In genomic region chr20:62785381-62785780, GRCh38 we compare ENCODE assay signal across 1 cellular context.
A peak's percentile ranks its signal among the peaks of the same experiment; 100 is the strongest.
TF ChIP-seq lines count a peak whose summit lies in the region.

No MANE protein-coding gene starts in this region.

TF ChIP-seq in HepG2, 621 proteins besides CTCF, POLR2A, EP300 and RAD21:
- TF ChIP-seq NRL (CRISPR knock-in tag; IDR thresholded peaks at IDR 0.05; ENCODE audit: borderline replicate concordance), result 0 out of 2 replicates have a peak, but pooled peaks have one; percentile 36
- TF ChIP-seq, protein P1, sequence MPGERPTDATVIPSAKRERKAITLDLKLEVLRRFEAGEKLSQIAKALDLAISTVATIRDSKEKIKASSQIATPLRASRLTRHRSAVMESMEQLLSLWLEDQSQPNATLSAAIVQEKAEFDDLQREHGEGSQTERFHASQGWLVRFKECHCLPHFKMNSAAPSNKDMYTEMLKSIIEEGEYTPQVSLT (CRISPR knock-in tag; IDR thresholded peaks at IDR 0.05; ENCODE audit: borderline replicate concordance, low read depth), result no peak
- TF ChIP-seq HNRNPK (IDR thresholded peaks at IDR 0.05; ENCODE audit: low read depth, low read length, poor library complexity, severe bottlenecking), result peak; percentile 78
TF ChIP-seq in HepG2: peak in this region for 2.
